Comparison of ENCODE assay signal across 8 cellular contexts in genomic region chr7:92133737-92134270, GRCh38. TPM values are rescaled to one million over a fixed set of nuclear protein-coding genes. Genes with fewer than 3 reads are reported as not detected.
DNase-seq lines count a peak whose midpoint lies in the region; ATAC-seq lines count a peak whose summit lies in the region.

No MANE protein-coding gene starts in this region.

- peak; percentile 40 for DNase-seq in DMS114 treated with DMSO at 0.1 percent for 48 hours (lab: John Stamatoyannopoulos, UW; ENCODE audit: unreplicated experiment)
- peak; percentile 74 for DNase-seq in RPMI8226
- peak; percentile 66 for DNase-seq in activated naive CD4-positive, alpha-beta T cell treated with anti-CD3 and anti-CD28 coated beads for 36 hours
- DNase-seq in globus pallidus (ENCODE audit: low spot score): peak; percentile 55
- peak; percentile 72 for DNase-seq in occipital lobe (lab: John Stamatoyannopoulos, UW)

- peaks cover 16% of the 10 kb centered on the region for H3K4me1 ChIP-seq in HUES64 (ENCODE audit: insufficient read depth, low read length)

- H3K36me3 ChIP-seq in HUES64 (ENCODE audit: insufficient read depth, low read length): peaks cover 32% of the 10 kb centered on the region

- intact Hi-C loops in activated naive CD4-positive, alpha-beta T cell treated with anti-CD3 and anti-CD28 coated beads for 36 hours (cut with micrococcal nuclease): loop anchor here (1.0 to 10.0 kb wide), 13 partner anchors 45 to 1788 kb away; partner anchors contain the start of genes AKAP9, ANKIB1, CDK6 and GATAD1

- CTCF ChIA-PET in activated naive CD4-positive, alpha-beta T cell treated with anti-CD3 and anti-CD28 coated beads for 36 hours (lab: Charles Lee): interaction anchor here (1.1 to 2.5 kb wide), 3 partner anchors 9 to 313 kb away, joined by 3 to 9 read pairs (median 6); partner anchors contain the start of gene GATAD1

- no peaks in the 10 kb centered on the region for H3K27me3 ChIP-seq in HUES64 (ENCODE audit: insufficient read depth, low read length)

- WGBS in HUES64: under 1% methylated on average over 42 of the region's 42 CpGs

- peaks cover 25% of the 10 kb centered on the region for H3K36me3 Mint-ChIP-seq in activated naive CD4-positive, alpha-beta T cell treated with anti-CD3 and anti-CD28 coated beads for 36 hours (ENCODE audit: low read depth)

- peak overlapping the region; percentile 99 for H3K27ac Mint-ChIP-seq in activated naive CD4-positive, alpha-beta T cell treated with anti-CD3 and anti-CD28 coated beads for 36 hours

- peak overlapping the region; percentile 75 for H3K4me3 ChIP-seq in HUES64 (ENCODE audit: low read length)

- H3K27ac ChIP-seq in HUES64 (ENCODE audit: low read depth, low read length) (peak overlapping the region; percentile 97), temporal lobe (ENCODE audit: low read depth, low read length) (peak overlapping the region; percentile 89)

- H3K4me3 Mint-ChIP-seq in activated naive CD4-positive, alpha-beta T cell treated with anti-CD3 and anti-CD28 coated beads for 36 hours: peak overlapping the region; percentile 96

- no peaks in the 10 kb centered on the region for H3K9me3 ChIP-seq in HUES64 (ENCODE audit: insufficient read depth, low read depth, low read length)

- H3K4me1 Mint-ChIP-seq in activated naive CD4-positive, alpha-beta T cell treated with anti-CD3 and anti-CD28 coated beads for 36 hours (ENCODE audit: low read depth): peaks cover 36% of the 10 kb centered on the region

- no peaks in the 10 kb centered on the region for H3K9me3 Mint-ChIP-seq in activated naive CD4-positive, alpha-beta T cell treated with anti-CD3 and anti-CD28 coated beads for 36 hours

- H3K27me3 Mint-ChIP-seq in activated naive CD4-positive, alpha-beta T cell treated with anti-CD3 and anti-CD28 coated beads for 36 hours (ENCODE audit: low read depth): no peaks in the 10 kb centered on the region

- H3K9ac ChIP-seq in HUES64 (ENCODE audit: low read depth, low read length): peak overlapping the region; percentile 89

- ATAC-seq in GM21526 (IDR thresholded peaks at IDR 0.05; ENCODE audit: low FRiP score, unreplicated experiment): peak; percentile 26

RNA-seq across cellular contexts. Expression of gene CYP51A1, which starts 0.5 kb away (rescaled TPM):
- 105 TPM for polyA plus RNA-seq in HUES64 (2013, experiment 1 of 2)
- polyA plus RNA-seq in HUES64 (2013, experiment 2 of 2): 112 TPM
- total RNA-seq in activated naive CD4-positive, alpha-beta T cell treated with anti-CD3 and anti-CD28 coated beads for 36 hours: 10 to 100 TPM; 52.8 to 55.5 TPM
- total RNA-seq in occipital lobe (345 TPM), temporal lobe (319 TPM)

RNA-seq across cellular contexts. Expression of gene LRRD1, which starts 45.1 kb away (rescaled TPM):
- not detected for polyA plus RNA-seq in HUES64 (2013, experiment 1 of 2)
- not detected for polyA plus RNA-seq in HUES64 (2013, experiment 2 of 2)
- not detected for total RNA-seq in activated naive CD4-positive, alpha-beta T cell treated with anti-CD3 and anti-CD28 coated beads for 36 hours
- total RNA-seq in occipital lobe (0.78 TPM), temporal lobe (0.74 TPM)

Comparison
In these comparisons a context has a peak if more than half of its experiments do, and no peak if none do; other contexts are left out.
1. Peak in every context shown above with its lines: DNase-seq, ATAC-seq, H3K4me3 ChIP-seq and H3K27ac ChIP-seq.